Comparison of ENCODE assay signal across 8 cellular contexts in the genomic region with DNA sequence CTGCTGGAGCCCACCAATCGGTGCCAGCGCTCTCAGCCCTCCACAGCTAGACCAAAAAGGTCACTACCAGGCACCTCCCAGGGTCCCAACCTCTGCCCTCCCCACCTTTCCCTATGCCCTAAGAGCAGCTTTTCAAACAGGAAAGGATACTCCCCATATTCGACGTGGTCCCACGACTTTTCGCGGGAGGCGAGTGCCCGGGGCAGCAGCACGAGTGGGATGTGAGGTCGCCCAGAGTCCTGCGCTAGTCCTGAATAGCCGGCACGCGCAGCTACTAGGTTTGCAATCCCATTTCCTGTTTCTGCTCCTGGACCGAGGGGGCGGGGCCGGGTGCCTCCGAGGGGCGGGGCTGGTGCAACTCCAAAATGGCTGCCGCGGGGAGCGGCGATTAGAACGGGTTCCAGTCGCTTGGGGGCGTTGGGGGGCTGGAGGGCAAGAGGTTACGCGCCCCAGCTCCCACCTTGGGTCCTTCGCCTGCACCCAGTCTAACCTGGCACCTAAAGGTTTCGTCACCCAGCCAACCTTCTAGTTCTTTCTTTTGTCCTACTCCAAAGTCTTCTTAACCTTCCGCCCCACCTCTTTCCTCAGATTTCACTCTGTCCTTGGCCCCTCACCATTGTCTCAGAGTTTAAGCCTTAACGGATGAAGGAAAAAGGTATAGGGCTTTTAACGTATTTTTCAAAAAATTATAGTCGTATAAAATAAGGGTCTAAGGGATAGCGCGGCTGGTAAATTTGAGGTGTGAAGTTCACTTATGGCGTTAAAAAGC.
DNase-seq lines count a peak whose midpoint lies in the region; ATAC-seq lines count a peak whose summit lies in the region.

No MANE protein-coding gene starts in this region.

- no peaks in the 10 kb centered on the region for H3K4me1 Mint-ChIP-seq in activated CD4-positive, alpha-beta T cell treated with anti-CD3 and anti-CD28 coated beads, Interleukin-2, amount 10 ng/mL, durations not matched to agents 7 days and 5 days
- no peaks in the 10 kb centered on the region for H3K4me1 Mint-ChIP-seq in immature natural killer cell
- no peaks in the 10 kb centered on the region for H3K4me1 Mint-ChIP-seq in stimulated activated effector memory CD8-positive, alpha-beta T cell treated with anti-CD3 and anti-CD28 coated beads, Interleukin-12 subunit alpha, Interleukin-12 subunit beta, amount 100 ng/mL, for 72 hours

- H3K36me3 Mint-ChIP-seq in activated CD4-positive, alpha-beta T cell treated with anti-CD3 and anti-CD28 coated beads, Interleukin-2, amount 10 ng/mL, durations not matched to agents 7 days and 5 days (ENCODE audit: low read depth) = no peaks in the 10 kb centered on the region
- H3K36me3 Mint-ChIP-seq in immature natural killer cell = no peaks in the 10 kb centered on the region
- no peaks in the 10 kb centered on the region for H3K36me3 Mint-ChIP-seq in stimulated activated effector memory CD8-positive, alpha-beta T cell treated with anti-CD3 and anti-CD28 coated beads, Interleukin-12 subunit alpha, Interleukin-12 subunit beta, amount 100 ng/mL, for 72 hours

- POLR2A ChIA-PET in activated CD4-positive, alpha-beta T cell treated with anti-CD3 and anti-CD28 coated beads, Interleukin-2, amount 10 ng/mL, durations not matched to agents 7 days and 5 days (lab: Charles Lee) = no interaction called here

- no peaks in the 10 kb centered on the region for H3K9me3 Mint-ChIP-seq in activated CD4-positive, alpha-beta T cell treated with anti-CD3 and anti-CD28 coated beads, Interleukin-2, amount 10 ng/mL, durations not matched to agents 7 days and 5 days
- H3K9me3 Mint-ChIP-seq in immature natural killer cell = peaks cover 0 to 1% (median 0%) of the 10 kb centered on the region in 6 donors
- H3K9me3 Mint-ChIP-seq in stimulated activated effector memory CD8-positive, alpha-beta T cell treated with anti-CD3 and anti-CD28 coated beads, Interleukin-12 subunit alpha, Interleukin-12 subunit beta, amount 100 ng/mL, for 72 hours = no peaks in the 10 kb centered on the region

- ATAC-seq in stimulated activated effector memory CD8-positive, alpha-beta T cell treated with anti-CD3 and anti-CD28 coated beads, Interleukin-12 subunit alpha, Interleukin-12 subunit beta, amount 100 ng/mL, for 72 hours = no peak
- ATAC-seq in GM18858 (IDR thresholded peaks at IDR 0.05; ENCODE audit: unreplicated experiment) = no peak

- H3K27ac Mint-ChIP-seq in activated CD4-positive, alpha-beta T cell treated with anti-CD3 and anti-CD28 coated beads, Interleukin-2, amount 10 ng/mL, durations not matched to agents 7 days and 5 days = no peak overlapping the region
- no peak overlapping the region for H3K27ac Mint-ChIP-seq in immature natural killer cell
- H3K27ac Mint-ChIP-seq in stimulated activated effector memory CD8-positive, alpha-beta T cell treated with anti-CD3 and anti-CD28 coated beads, Interleukin-12 subunit alpha, Interleukin-12 subunit beta, amount 100 ng/mL, for 72 hours = no peak overlapping the region

- CTCF ChIA-PET in activated CD4-positive, alpha-beta T cell treated with anti-CD3 and anti-CD28 coated beads, Interleukin-2, amount 10 ng/mL, durations not matched to agents 7 days and 5 days (lab: Charles Lee) = interaction anchor here (0.6 kb wide), 1 partner anchor 754 kb away, joined by 3 read pairs; no protein-coding TSS in a partner anchor

- DNase-seq in NCI-H446 (lab: John Stamatoyannopoulos, UW) (peak; percentile 8 to 50), NCI-H446 treated with DMSO at 0.1 percent for 48 hours (lab: John Stamatoyannopoulos, UW) (no peak), iPS-NIHi7 (ENCODE audit: extremely low spot score) (peak; percentile 66), immature natural killer cell (no peak)
- peak; percentile 5 for DNase-seq in activated CD4-positive, alpha-beta T cell treated with anti-CD3 and anti-CD28 coated beads, Interleukin-2, amount 10 ng/mL, durations not matched to agents 7 days and 5 days
- DNase-seq in stimulated activated CD8-positive, alpha-beta memory T cell treated with anti-CD3 and anti-CD28 coated beads, Interleukin-4, amount 100 ng/mL, for 48 hours = peak; percentile 24
- DNase-seq in stimulated activated effector memory CD8-positive, alpha-beta T cell treated with anti-CD3 and anti-CD28 coated beads, Interleukin-12 subunit alpha, Interleukin-12 subunit beta, amount 100 ng/mL, for 72 hours (ENCODE audit: low spot score in 2 of 2) = no peak

- no peak overlapping the region for H3K4me3 Mint-ChIP-seq in activated CD4-positive, alpha-beta T cell treated with anti-CD3 and anti-CD28 coated beads, Interleukin-2, amount 10 ng/mL, durations not matched to agents 7 days and 5 days
- H3K4me3 Mint-ChIP-seq in immature natural killer cell = no peak overlapping the region
- no peak overlapping the region for H3K4me3 Mint-ChIP-seq in stimulated activated effector memory CD8-positive, alpha-beta T cell treated with anti-CD3 and anti-CD28 coated beads, Interleukin-12 subunit alpha, Interleukin-12 subunit beta, amount 100 ng/mL, for 72 hours

- H3K27me3 Mint-ChIP-seq in activated CD4-positive, alpha-beta T cell treated with anti-CD3 and anti-CD28 coated beads, Interleukin-2, amount 10 ng/mL, durations not matched to agents 7 days and 5 days = no peaks in the 10 kb centered on the region
- H3K27me3 Mint-ChIP-seq in immature natural killer cell (ENCODE audit: low read depth in 3 of 3) = peaks cover 0 to 5% (median 0%) of the 10 kb centered on the region in 3 donors

Comparison
In these comparisons a context has a peak if more than half of its experiments do, and no peak if none do; other contexts are left out.
1. DNase-seq: peak in NCI-H446 (2 of 2), activated CD4-positive, alpha-beta T cell treated with anti-CD3 and anti-CD28 coated beads, Interleukin-2, amount 10 ng/mL, durations not matched to agents 7 days and 5 days (single experiment), iPS-NIHi7 (single experiment) and stimulated activated CD8-positive, alpha-beta memory T cell treated with anti-CD3 and anti-CD28 coated beads, Interleukin-4, amount 100 ng/mL, for 48 hours (single experiment); none in NCI-H446 treated with DMSO at 0.1 percent for 48 hours (single experiment), immature natural killer cell (0 of 3) and stimulated activated effector memory CD8-positive, alpha-beta T cell treated with anti-CD3 and anti-CD28 coated beads, Interleukin-12 subunit alpha, Interleukin-12 subunit beta, amount 100 ng/mL, for 72 hours (0 of 2).